ENCODE assay signal across 1 cellular context in the genomic region with DNA sequence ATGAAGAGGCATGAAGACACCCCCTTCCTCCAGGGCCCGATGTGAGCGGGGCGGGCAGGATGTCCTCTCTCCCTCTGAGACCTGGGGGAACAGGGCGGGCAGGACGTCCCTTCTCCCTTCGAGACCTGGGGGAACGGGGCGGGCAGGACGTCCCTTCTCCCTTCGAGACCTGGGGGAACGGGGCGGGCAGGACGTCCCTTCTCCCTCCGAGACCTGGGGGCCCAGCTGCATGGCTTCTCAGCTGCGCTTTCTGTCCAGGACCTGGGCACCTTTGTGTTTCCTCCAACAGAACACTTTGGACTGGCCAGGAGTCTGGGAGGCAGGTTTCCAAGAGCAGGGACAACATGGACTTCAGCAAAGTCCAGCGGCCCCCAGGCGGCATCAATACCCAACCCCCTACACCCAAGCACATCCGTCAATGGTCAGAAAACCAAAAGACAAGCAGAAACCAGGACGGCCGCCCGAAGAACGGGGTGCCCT.
TF ChIP-seq lines count a peak whose summit lies in the region.

No MANE protein-coding gene starts in this region.

TF ChIP-seq in H1, 55 proteins besides CTCF, POLR2A, EP300 and RAD21 (continued from another document):
- TF ChIP-seq GTF2F1 (IDR thresholded peaks at IDR 0.05; ENCODE audit: borderline replicate concordance, low read depth, low read length): no peak
